Comparison of ENCODE assay signal across 14 cellular contexts in the genomic region with DNA sequence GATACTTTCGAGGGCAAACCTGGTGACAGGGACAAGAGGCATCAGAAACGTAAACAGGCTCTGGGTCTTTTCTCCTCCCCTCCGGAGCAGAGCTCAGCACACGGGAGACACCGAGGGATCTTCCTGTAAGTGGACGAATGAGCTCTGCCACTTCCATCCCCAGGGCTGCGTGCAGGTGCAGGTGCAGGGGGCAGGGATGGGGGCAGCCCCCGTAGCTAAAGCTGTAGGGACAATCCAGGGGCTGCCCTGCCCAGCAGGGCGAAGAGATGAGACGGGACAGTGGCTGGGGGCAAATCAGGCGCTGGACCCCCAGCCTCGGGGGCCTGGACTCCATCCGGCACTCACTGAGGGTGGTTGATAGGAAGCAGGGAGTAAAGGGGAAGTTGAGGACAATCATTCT.
A peak's percentile ranks its signal among the peaks of the same experiment; 100 is the strongest.
DNase-seq lines count a peak whose midpoint lies in the region; ATAC-seq and TF ChIP-seq lines count a peak whose summit lies in the region.
"Had no signal": no experiment of that assay in that cellular context is flagged by ENCODE, and none has a peak within 500 bp of the region (broad histone marks: within the 10 kb centered on the region; RNA-seq: fewer than 3 reads in every experiment).

No MANE protein-coding gene starts in this region.

- CTCF ChIA-PET in activated CD8-positive, alpha-beta T cell treated with anti-CD3 and anti-CD28 coated beads, Interleukin-2, amount 10 ng/mL, durations not matched to agents 7 days and 5 days (lab: Charles Lee), result interaction anchor here (1.2 kb wide), 1 partner anchor 18 kb away, joined by 3 read pairs; no protein-coding TSS in a partner anchor
- CTCF ChIA-PET in activated CD8-positive, alpha-beta T cell treated with anti-CD3 and anti-CD28 coated beads for 36 hours (lab: Charles Lee), result no interaction called here

- H3K79me1 ChIP-seq in neuronal stem cell (ENCODE audit: low read depth, low read length), result no peaks in the 10 kb centered on the region

- H3K4ac ChIP-seq in neuronal stem cell (ENCODE audit: low read length), result no peak overlapping the region

- WGBS in neuronal stem cell (ENCODE audit: extremely low coverage in 2 of 2, insufficient read length in 2 of 2, insufficient replicate concordance in 1 of 2), 2 donors, result no CpG with 5 or more reads among the region's 13 CpGs

- TF ChIP-seq CTCF in activated CD8-positive, alpha-beta T cell treated with anti-CD3 and anti-CD28 coated beads for 36 hours (IDR thresholded peaks at IDR 0.05), result no peak
- TF ChIP-seq CTCF in upper lobe of right lung (IDR thresholded peaks at IDR 0.05), result no peak

- no peak for ATAC-seq in activated CD8-positive, alpha-beta T cell treated with anti-CD3 and anti-CD28 coated beads, Interleukin-2, amount 10 ng/mL, durations not matched to agents 7 days and 5 days
- ATAC-seq in activated CD8-positive, alpha-beta T cell treated with anti-CD3 and anti-CD28 coated beads for 36 hours, result no peak
- ATAC-seq in upper lobe of right lung, result no peak

- H2BK12ac ChIP-seq in neuronal stem cell (ENCODE audit: low read length), result no peak overlapping the region

- POLR2A ChIA-PET in activated CD8-positive, alpha-beta T cell treated with anti-CD3 and anti-CD28 coated beads, Interleukin-2, amount 10 ng/mL, durations not matched to agents 7 days and 5 days (lab: Charles Lee), result no interaction called here
- POLR2A ChIA-PET in activated CD8-positive, alpha-beta T cell treated with anti-CD3 and anti-CD28 coated beads for 36 hours (lab: Charles Lee), result no interaction called here

- H3K4me1 Mint-ChIP-seq in activated CD8-positive, alpha-beta T cell treated with anti-CD3 and anti-CD28 coated beads, Interleukin-2, amount 10 ng/mL, durations not matched to agents 7 days and 5 days (ENCODE audit: low read depth), result no peaks in the 10 kb centered on the region
- no peaks in the 10 kb centered on the region for H3K4me1 Mint-ChIP-seq in activated CD8-positive, alpha-beta T cell treated with anti-CD3 and anti-CD28 coated beads for 36 hours (ENCODE audit: low read depth)

- H3K23ac ChIP-seq in neuronal stem cell (ENCODE audit: low read depth, low read length, poor library complexity), result peak overlapping the region; percentile 9

- H3K36me3 Mint-ChIP-seq in activated CD8-positive, alpha-beta T cell treated with anti-CD3 and anti-CD28 coated beads, Interleukin-2, amount 10 ng/mL, durations not matched to agents 7 days and 5 days (ENCODE audit: low read depth), result no peaks in the 10 kb centered on the region
- no peaks in the 10 kb centered on the region for H3K36me3 Mint-ChIP-seq in activated CD8-positive, alpha-beta T cell treated with anti-CD3 and anti-CD28 coated beads for 36 hours (ENCODE audit: low read depth)

- H3K18ac ChIP-seq in neuronal stem cell (ENCODE audit: low read length), result peak overlapping the region; percentile 40

- H3K27me3 Mint-ChIP-seq in activated CD8-positive, alpha-beta T cell treated with anti-CD3 and anti-CD28 coated beads, Interleukin-2, amount 10 ng/mL, durations not matched to agents 7 days and 5 days (ENCODE audit: low read depth), result peaks cover 17% of the 10 kb centered on the region
- peaks cover 23% of the 10 kb centered on the region for H3K27me3 Mint-ChIP-seq in activated CD8-positive, alpha-beta T cell treated with anti-CD3 and anti-CD28 coated beads for 36 hours

- H2AK5ac ChIP-seq in neuronal stem cell (ENCODE audit: low read depth, low read length), result no peak overlapping the region

- H2BK5ac ChIP-seq in neuronal stem cell (ENCODE audit: low read length), result no peak overlapping the region

- H3K9ac ChIP-seq in neuronal stem cell (ENCODE audit: low read depth, low read length, poor library complexity), result no peak overlapping the region

- no peaks in the 10 kb centered on the region for H3K9me3 Mint-ChIP-seq in activated CD8-positive, alpha-beta T cell treated with anti-CD3 and anti-CD28 coated beads, Interleukin-2, amount 10 ng/mL, durations not matched to agents 7 days and 5 days (ENCODE audit: insufficient read depth)
- peaks cover 3% of the 10 kb centered on the region for H3K9me3 Mint-ChIP-seq in activated CD8-positive, alpha-beta T cell treated with anti-CD3 and anti-CD28 coated beads for 36 hours

- H3K4me2 ChIP-seq in neuronal stem cell (ENCODE audit: insufficient read depth, low read length, poor library complexity, severe bottlenecking), result no peak overlapping the region
- H3K4me2 ChIP-seq: PC-9 had no signal

- H3K36me3 ChIP-seq in neuronal stem cell (replicated peaks in 1 of 2; ENCODE audit: control insufficient read depth in 2 of 2, insufficient read depth in 2 of 2, low read length in 2 of 2), result no peaks in the 10 kb centered on the region
- no peaks in the 10 kb centered on the region for H3K36me3 ChIP-seq in upper lobe of right lung

- no peak overlapping the region for H3K4me3 Mint-ChIP-seq in activated CD8-positive, alpha-beta T cell treated with anti-CD3 and anti-CD28 coated beads, Interleukin-2, amount 10 ng/mL, durations not matched to agents 7 days and 5 days
- H3K4me3 Mint-ChIP-seq in activated CD8-positive, alpha-beta T cell treated with anti-CD3 and anti-CD28 coated beads for 36 hours, result no peak overlapping the region

- no peak overlapping the region for H3K14ac ChIP-seq in neuronal stem cell (ENCODE audit: low read length)

- H2AFZ ChIP-seq in neuronal stem cell (ENCODE audit: low read length), result no peak overlapping the region
- H2AFZ ChIP-seq: PC-9 had no signal

- H3K4me1 ChIP-seq in neuronal stem cell (ENCODE audit: control insufficient read depth in 2 of 2, insufficient read depth in 1 of 2, low read depth in 1 of 2, low read length in 2 of 2) (peaks cover 0 to 4% of the 10 kb centered on the region in 2 donors), upper lobe of right lung (no peaks in the 10 kb centered on the region)

- no peak overlapping the region for H3K27ac Mint-ChIP-seq in activated CD8-positive, alpha-beta T cell treated with anti-CD3 and anti-CD28 coated beads, Interleukin-2, amount 10 ng/mL, durations not matched to agents 7 days and 5 days
- H3K27ac Mint-ChIP-seq in activated CD8-positive, alpha-beta T cell treated with anti-CD3 and anti-CD28 coated beads for 36 hours, result no peak overlapping the region

- peak overlapping the region; percentile 45 for H4K8ac ChIP-seq in neuronal stem cell (ENCODE audit: low read depth, low read length)

- H3K27me3 ChIP-seq in neuronal stem cell (ENCODE audit: control insufficient read depth in 3 of 3, insufficient read depth in 3 of 3, low read depth in 1 of 3, low read length in 3 of 3) (peaks cover 0 to 4% (median 0%) of the 10 kb centered on the region in 3 experiments), upper lobe of right lung (peaks cover 30% of the 10 kb centered on the region)

- no peak overlapping the region for H2BK15ac ChIP-seq in neuronal stem cell (ENCODE audit: low read length)

- intact Hi-C loops in activated CD8-positive, alpha-beta T cell treated with anti-CD3 and anti-CD28 coated beads for 36 hours (cut with micrococcal nuclease), result no loop called here
- intact Hi-C loops in upper lobe of right lung (cut with DNase I), result no loop called here

- H3K27ac ChIP-seq in neuronal stem cell (replicated peaks; ENCODE audit: low read length) (no peak overlapping the region), upper lobe of right lung (no peak overlapping the region)
- H3K27ac ChIP-seq: PC-9 had no signal

- H3K4me3 ChIP-seq in neuronal stem cell (ENCODE audit: low read length in 2 of 2) (no peak overlapping the region), upper lobe of right lung (no peak overlapping the region)
- H3K4me3 ChIP-seq: PC-9 had no signal

- no peak overlapping the region for H2BK120ac ChIP-seq in neuronal stem cell (ENCODE audit: low read depth, low read length)

- no peak overlapping the region for H4K91ac ChIP-seq in neuronal stem cell (ENCODE audit: low read depth, low read length, poor library complexity)

- DNase-seq in activated CD8-positive, alpha-beta T cell treated with anti-CD3 and anti-CD28 coated beads, Interleukin-2, amount 10 ng/mL, durations not matched to agents 7 days and 5 days, result peak; percentile 6
- DNase-seq in activated CD8-positive, alpha-beta T cell treated with anti-CD3 and anti-CD28 coated beads for 36 hours, result no peak
- DNase-seq in iPS-NIHi7 (ENCODE audit: extremely low spot score) (peak; percentile 4), neuronal stem cell (ENCODE audit: low spot score) (no peak), upper lobe of right lung (peak; percentile 57), EL (no peak), CD1c-positive myeloid dendritic cell (ENCODE audit: extremely low spot score) (no peak)
- DNase-seq: DMS 273 treated with DMSO at 0.1 percent for 48 hours, H7, KBM-7, NCI-H1417 treated with DMSO at 0.1 percent for 48 hours, NCI-H2081, NCI-H82, PC-9 had no signal

- H3K9me3 ChIP-seq in neuronal stem cell (replicated peaks in 1 of 2; ENCODE audit: control insufficient read depth in 2 of 2, insufficient read depth in 1 of 2, low read depth in 1 of 2, low read length in 2 of 2) (peaks cover 0 to 3% of the 10 kb centered on the region in 2 donors), upper lobe of right lung (no peaks in the 10 kb centered on the region)

Comparison
In these comparisons a context has a peak if more than half of its experiments do, and no peak if none do; other contexts are left out.
1. DNase-seq: peak in activated CD8-positive, alpha-beta T cell treated with anti-CD3 and anti-CD28 coated beads, Interleukin-2, amount 10 ng/mL, durations not matched to agents 7 days and 5 days (single experiment), iPS-NIHi7 (single experiment) and upper lobe of right lung (single experiment); none in activated CD8-positive, alpha-beta T cell treated with anti-CD3 and anti-CD28 coated beads for 36 hours (single experiment), neuronal stem cell (single experiment), EL (single experiment) and CD1c-positive myeloid dendritic cell (single experiment).